Comparison of ENCODE assay signal across 19 cellular contexts in the genomic region with DNA sequence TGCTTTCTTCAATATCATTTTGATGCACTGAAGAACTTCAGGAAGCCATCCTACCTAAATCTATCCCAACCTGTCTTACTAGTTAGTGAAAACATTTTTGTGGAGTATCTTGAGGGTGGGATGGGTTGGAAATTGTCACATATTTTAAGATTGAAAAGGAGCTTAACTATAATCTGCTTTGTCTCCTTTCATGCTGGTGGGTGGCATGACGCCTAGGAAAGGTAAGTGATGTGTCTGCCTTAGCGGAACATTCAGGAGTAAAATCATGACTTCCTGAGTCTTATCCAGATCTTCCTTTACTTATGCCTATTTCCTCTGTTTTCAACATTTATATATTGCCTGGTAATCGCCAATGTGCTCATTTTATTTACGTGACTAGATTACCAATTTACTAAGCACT.
A peak's percentile ranks its signal among the peaks of the same experiment; 100 is the strongest.
DNase-seq lines count a peak whose midpoint lies in the region; ATAC-seq, FAIRE-seq and TF ChIP-seq lines count a peak whose summit lies in the region.
"Had no signal": no experiment of that assay in that cellular context is flagged by ENCODE, and none has a peak within 500 bp of the region (broad histone marks: within the 10 kb centered on the region; RNA-seq: fewer than 3 reads in every experiment).

No MANE protein-coding gene starts in this region.

- DNase-seq in D721Med (ENCODE audit: insufficient read length, low spot score): no peak
- DNase-seq in EL: no peak
- no peak for DNase-seq in ascending aorta (ENCODE audit: low spot score in 2 of 2)
- DNase-seq: 8988T; Calu3; CD8-positive, alpha-beta T cell; DMS 273 treated with DMSO at 0.1 percent for 48 hours; DMS53; DND-41; H9 had no signal

- peak overlapping the region; percentile 27 to 70 (median 33) for H3K27ac Mint-ChIP-seq in nephron
- H3K27ac Mint-ChIP-seq: B cell; CD8-positive, alpha-beta T cell; GM23338; H9 had no signal

- intact Hi-C loops in ascending aorta (cut with DNase I): no loop called here

- no peaks in the 10 kb centered on the region for H3K9me3 Mint-ChIP-seq in nephron
- H3K9me3 Mint-ChIP-seq: CD8-positive, alpha-beta T cell; GM23338; H9 had no signal

- H3K4me3 ChIP-seq in ascending aorta: no peak overlapping the region
- H3K4me3 ChIP-seq: BLaER1 treated with 17β-estradiol and CSF1 and Interleukin-3, amounts not matched to agents 10 nM and 100 nM; GM23338 had no signal

- no peak overlapping the region for H3K4me3 Mint-ChIP-seq in nephron
- H3K4me3 Mint-ChIP-seq: B cell; CD8-positive, alpha-beta T cell; GM23338; H9 had no signal

- FAIRE-seq in D721Med (lab: Jason Lieb, UNC): peak; percentile 29
- FAIRE-seq: G401.6, GM12891 had no signal

- ATAC-seq in HG03432 (IDR thresholded peaks at IDR 0.05; ENCODE audit: unreplicated experiment) (no peak), HG03521 (IDR thresholded peaks at IDR 0.05; ENCODE audit: unreplicated experiment) (no peak)
- ATAC-seq: CD8-positive, alpha-beta T cell; GM23338 had no signal

- H3K4me1 ChIP-seq in ascending aorta: no peaks in the 10 kb centered on the region

- no peaks in the 10 kb centered on the region for H3K27me3 Mint-ChIP-seq in nephron (ENCODE audit: low read depth)
- H3K27me3 Mint-ChIP-seq: B cell had no signal

- H3K36me3 ChIP-seq in ascending aorta: no peaks in the 10 kb centered on the region
- H3K36me3 ChIP-seq: BLaER1 treated with 17β-estradiol and CSF1 and Interleukin-3, amounts not matched to agents 10 nM and 100 nM had no signal

- peaks cover 63% of the 10 kb centered on the region for H3K4me1 Mint-ChIP-seq in nephron
- H3K4me1 Mint-ChIP-seq: B cell had no signal

- TF ChIP-seq CTCF in D721Med (IDR thresholded peaks at IDR 0.05; ENCODE audit: insufficient read depth, missing control alignments) (no peak), nephron (IDR thresholded peaks at IDR 0.05; ENCODE audit: unreplicated experiment in 3 of 3) (no peak), ascending aorta (IDR thresholded peaks at IDR 0.05) (no peak)

- H3K27ac ChIP-seq in cingulate gyrus (ENCODE audit: low read depth, low read length): peak overlapping the region; percentile 13
- H3K27ac ChIP-seq in ascending aorta: no peak overlapping the region

- no peaks in the 10 kb centered on the region for H3K27me3 ChIP-seq in ascending aorta
- H3K27me3 ChIP-seq: BLaER1 treated with 17β-estradiol and CSF1 and Interleukin-3, amounts not matched to agents 10 nM and 100 nM had no signal

- H3K9me3 ChIP-seq in ascending aorta: no peaks in the 10 kb centered on the region
- H3K9me3 ChIP-seq: BLaER1 treated with 17β-estradiol and CSF1 and Interleukin-3, amounts not matched to agents 10 nM and 100 nM had no signal

- H3K36me3 Mint-ChIP-seq in nephron (ENCODE audit: low read depth): peaks cover 74% of the 10 kb centered on the region
- H3K36me3 Mint-ChIP-seq: CD8-positive, alpha-beta T cell had no signal
